ENCODE assay signal across 9 cellular contexts in the genomic region with DNA sequence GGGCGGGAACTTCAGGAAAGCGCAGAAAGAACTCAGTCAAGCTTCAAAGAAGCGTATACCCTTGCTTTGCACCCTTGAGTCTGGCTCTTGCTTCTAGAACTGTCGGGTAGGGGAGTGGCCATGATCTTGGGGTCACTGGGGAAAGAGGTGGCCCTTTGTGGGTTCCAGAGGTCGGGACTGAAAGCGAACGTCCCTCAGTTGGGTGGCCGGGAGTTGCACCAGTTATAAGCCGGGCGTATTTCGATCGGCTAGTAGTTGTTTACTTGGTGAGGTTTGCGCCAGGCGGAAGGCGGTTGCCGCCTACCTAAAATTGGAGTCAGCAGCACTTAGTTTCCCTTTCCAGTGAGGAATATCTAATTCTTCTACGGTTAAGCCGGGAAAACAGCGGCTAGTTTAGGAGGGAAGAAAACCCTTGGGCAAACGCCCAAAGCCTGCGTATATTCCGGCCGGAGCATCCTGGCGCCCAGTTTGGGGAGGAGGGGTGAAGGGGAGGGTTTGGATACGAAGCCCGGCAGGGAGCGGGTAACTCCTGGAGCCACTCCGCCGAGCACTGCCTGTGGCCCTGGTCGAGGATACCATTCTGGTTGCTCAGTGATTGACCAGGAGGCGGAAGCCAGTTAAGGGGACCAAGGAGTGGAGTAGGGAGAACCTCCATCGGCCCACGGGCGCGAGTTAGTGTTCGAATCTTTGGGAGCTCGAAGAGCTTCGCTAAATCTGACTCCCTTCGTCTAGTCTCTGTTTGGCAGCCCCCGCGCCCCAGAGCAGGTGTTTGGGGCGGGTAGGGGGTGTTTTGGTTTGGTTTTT. TPM values are rescaled to one million over a fixed set of nuclear protein-coding genes. Genes with fewer than 3 reads are reported as not detected.
DNase-seq lines count a peak whose midpoint lies in the region; TF ChIP-seq lines count a peak whose summit lies in the region.
"Had no signal": no experiment of that assay in that cellular context is flagged by ENCODE, and none has a peak within 500 bp of the region (broad histone marks: within the 10 kb centered on the region; RNA-seq: fewer than 3 reads in every experiment).

No MANE protein-coding gene starts in this region.

- H3K27ac Mint-ChIP-seq in neural crest cell (ENCODE audit: unreplicated experiment), result no peak overlapping the region

- no peaks in the 10 kb centered on the region for H3K9me3 Mint-ChIP-seq in neural crest cell

- 3% methylated on average over 33 of the region's 42 CpGs for WGBS in esophagus muscularis mucosa

- no peak for TF ChIP-seq CTCF in NB4 (IDR thresholded peaks at IDR 0.05; ENCODE audit: low read depth, low read length)
- no peak for TF ChIP-seq CTCF in esophagus muscularis mucosa (IDR thresholded peaks at IDR 0.05)
- no peak for TF ChIP-seq CTCF in neural crest cell (conservative IDR thresholded peaks at IDR 0.05)

- no peak for TF ChIP-seq POLR2A in NB4 (IDR thresholded peaks at IDR 0.05; ENCODE audit: extremely low read depth, insufficient read length)
- no peak for TF ChIP-seq POLR2A in esophagus muscularis mucosa (IDR thresholded peaks at IDR 0.05; ENCODE audit: low read depth)

- intact Hi-C loops in esophagus muscularis mucosa (cut with DNase I), result no loop called here

- H3K27me3 Mint-ChIP-seq in neural crest cell (ENCODE audit: low read depth), result peaks cover 96% of the 10 kb centered on the region

- no peak for TF ChIP-seq EP300 in esophagus muscularis mucosa (IDR thresholded peaks at IDR 0.05)

- no peaks in the 10 kb centered on the region for H3K9me3 ChIP-seq in esophagus muscularis mucosa

- peaks cover 9% of the 10 kb centered on the region for H3K4me1 Mint-ChIP-seq in neural crest cell

- peak overlapping the region; percentile 65 for H3K4me3 Mint-ChIP-seq in neural crest cell

- peaks cover 0 to 3% (median 0%) of the 10 kb centered on the region in 4 donors for H3K36me3 ChIP-seq in esophagus muscularis mucosa

- H3K27ac ChIP-seq in esophagus muscularis mucosa (replicated peaks in 1 of 4), result no peak overlapping the region

- peak; percentile 53 for DNase-seq in DMS 273 (lab: John Stamatoyannopoulos, UW; ENCODE audit: unreplicated experiment)
- peak; percentile 53 for DNase-seq in NB4 (ENCODE audit: low read depth)
- DNase-seq in esophagus muscularis mucosa (ENCODE audit: extremely low spot score), result no peak
- peak; percentile 2 for DNase-seq in neural crest cell (ENCODE audit: low read depth, low spot score)
- no peak for DNase-seq in GM19238 (ENCODE audit: insufficient read length, low spot score)
- no peak for DNase-seq in KG1 (lab: John Stamatoyannopoulos, UW)
- DNase-seq in EL, result no peak
- no peak for DNase-seq in stimulated activated naive CD4-positive, alpha-beta T cell treated with Interleukin-2 at 50 U/mL for 16 hours (lab: John Stamatoyannopoulos, UW)

- peaks cover 12 to 70% (median 65%) of the 10 kb centered on the region in 4 donors for H3K4me1 ChIP-seq in esophagus muscularis mucosa

- H3K4me3 ChIP-seq in NB4 (ENCODE audit: low read depth, low read length), result peak overlapping the region; percentile 94
- H3K4me3 ChIP-seq in esophagus muscularis mucosa, result peak overlapping the region; percentile 34 to 43 (median 37)

- no peaks in the 10 kb centered on the region for H3K36me3 Mint-ChIP-seq in neural crest cell (ENCODE audit: low read depth)

- H3K27me3 ChIP-seq in esophagus muscularis mucosa, result peaks cover 0 to 99% (median 70%) of the 10 kb centered on the region in 4 donors

RNA-seq across cellular contexts. Expression of a gene that starts 0.8 kb away (rescaled TPM):
- 1 to 10 TPM in 2 of 4 donors, under 1 TPM in 1, not detected in 1; 0.42 to 3.5 (median 3.1) TPM for total RNA-seq in esophagus muscularis mucosa
- total RNA-seq in neural crest cell, result not detected in 2 replicates
- total RNA-seq: H4 had no signal

Comparison
In these comparisons a context has a peak if more than half of its experiments do, and no peak if none do; other contexts are left out.
1. DNase-seq: peak in DMS 273 (single experiment), NB4 (single experiment) and neural crest cell (single experiment); none in esophagus muscularis mucosa (single experiment), GM19238 (single experiment), KG1 (single experiment), EL (single experiment) and stimulated activated naive CD4-positive, alpha-beta T cell treated with Interleukin-2 at 50 U/mL for 16 hours (single experiment).